ENCODE assay signal across 10 cellular contexts in genomic region chr10:4081691-4082111, GRCh38.
A peak's percentile ranks its signal among the peaks of the same experiment; 100 is the strongest.
DNase-seq lines count a peak whose midpoint lies in the region; ATAC-seq and TF ChIP-seq lines count a peak whose summit lies in the region.
"Had no signal": no experiment of that assay in that cellular context is flagged by ENCODE, and none has a peak within 500 bp of the region (broad histone marks: within the 10 kb centered on the region; RNA-seq: fewer than 3 reads in every experiment).

No MANE protein-coding gene starts in this region.

- H3K4me1 ChIP-seq in CD4-positive, CD25-positive, alpha-beta regulatory T cell (ENCODE audit: control insufficient read depth, insufficient read depth, low read length, poor library complexity, severe bottlenecking), result peaks cover 42% of the 10 kb centered on the region
- H3K4me1 ChIP-seq in ascending aorta, result peaks cover 3 to 23% of the 10 kb centered on the region in 2 donors
- peaks cover 13% of the 10 kb centered on the region for H3K4me1 ChIP-seq in right cardiac atrium (ENCODE audit: control insufficient read depth, insufficient read depth, low read length)

- H3K4me3 Mint-ChIP-seq in CD4-positive, CD25-positive, alpha-beta regulatory T cell, result no peak overlapping the region

- TF ChIP-seq CTCF in ascending aorta (IDR thresholded peaks at IDR 0.05) (no peak), retinal pigment epithelial cell (conservative IDR thresholded peaks at IDR 0.05; ENCODE audit: low read depth, low read length) (no peak)

- ATAC-seq in CD4-positive, CD25-positive, alpha-beta regulatory T cell (ENCODE audit: low read depth in 2 of 2), result no peak
- ATAC-seq in right cardiac atrium, result peak; percentile 65 to 70
- no peak for ATAC-seq in GM19463 (IDR thresholded peaks at IDR 0.05; ENCODE audit: unreplicated experiment)
- no peak for ATAC-seq in GM18498 (IDR thresholded peaks at IDR 0.05; ENCODE audit: unreplicated experiment)
- ATAC-seq: K562 had no signal

- H3K27ac Mint-ChIP-seq in CD4-positive, CD25-positive, alpha-beta regulatory T cell, result peak overlapping the region; percentile 23 to 90 (median 85)

- no peak overlapping the region for H3K4me3 ChIP-seq in CD4-positive, CD25-positive, alpha-beta regulatory T cell (ENCODE audit: low read depth, low read length)
- H3K4me3 ChIP-seq in ascending aorta (no peak overlapping the region), right cardiac atrium (ENCODE audit: low read length) (no peak overlapping the region), retinal pigment epithelial cell (ENCODE audit: low read length) (no peak overlapping the region)
- H3K4me3 ChIP-seq: K562 had no signal

- no peaks in the 10 kb centered on the region for H3K9me3 ChIP-seq in CD4-positive, CD25-positive, alpha-beta regulatory T cell (ENCODE audit: control insufficient read depth in 2 of 2, low read length in 2 of 2)
- H3K9me3 ChIP-seq in ascending aorta, result no peaks in the 10 kb centered on the region
- H3K9me3 ChIP-seq in right cardiac atrium (ENCODE audit: control insufficient read depth, low read length), result no peaks in the 10 kb centered on the region

- H3K36me3 ChIP-seq in CD4-positive, CD25-positive, alpha-beta regulatory T cell (ENCODE audit: control insufficient read depth, insufficient read depth, low read length), result no peaks in the 10 kb centered on the region
- no peaks in the 10 kb centered on the region for H3K36me3 ChIP-seq in ascending aorta

- DNase-seq in CD4-positive, CD25-positive, alpha-beta regulatory T cell, result no peak
- DNase-seq in ascending aorta (ENCODE audit: low spot score in 2 of 2) (peak in 1 of 2 donors; percentile 66), right cardiac atrium (peak; percentile 50 to 84 (median 76)), retinal pigment epithelial cell (ENCODE audit: low read depth) (peak; percentile 17), 8988T (no peak), epidermal melanocyte (ENCODE audit: insufficient read length, low spot score) (no peak)

- H3K36me3 Mint-ChIP-seq in CD4-positive, CD25-positive, alpha-beta regulatory T cell, result no peaks in the 10 kb centered on the region

- H3K4me1 Mint-ChIP-seq in CD4-positive, CD25-positive, alpha-beta regulatory T cell, result peaks cover 21 to 64% (median 39%) of the 10 kb centered on the region in 4 donors

- intact Hi-C loops in ascending aorta (cut with DNase I) (loop anchor here (5.0 kb wide), 1 partner anchor 46 kb away; no protein-coding TSS in a partner anchor), right cardiac atrium (cut with DNase I) (loop anchor here in 1 of 4 donors (10.0 kb wide), 1 partner anchor 573 kb away; no protein-coding TSS in a partner anchor)

- no peak overlapping the region for H3K27ac ChIP-seq in CD4-positive, CD25-positive, alpha-beta regulatory T cell (ENCODE audit: insufficient read depth, low read length, poor library complexity, severe bottlenecking)
- H3K27ac ChIP-seq in ascending aorta (peak overlapping the region; percentile 27 to 64), right cardiac atrium (ENCODE audit: low read length) (peak overlapping the region; percentile 50)
- H3K27ac ChIP-seq: C4-2B had no signal

- WGBS in right cardiac atrium, result 44% methylated on average over 5 of the region's 5 CpGs

- no peaks in the 10 kb centered on the region for H3K27me3 ChIP-seq in CD4-positive, CD25-positive, alpha-beta regulatory T cell (ENCODE audit: control insufficient read depth, insufficient read depth, low read length)
- H3K27me3 ChIP-seq in ascending aorta, result no peaks in the 10 kb centered on the region
- H3K27me3 ChIP-seq in right cardiac atrium (ENCODE audit: control insufficient read depth, insufficient read depth), result no peaks in the 10 kb centered on the region

- H3K9me3 Mint-ChIP-seq in CD4-positive, CD25-positive, alpha-beta regulatory T cell, result peaks cover 0 to 3% (median 0%) of the 10 kb centered on the region in 7 donors

- H3K27me3 Mint-ChIP-seq in CD4-positive, CD25-positive, alpha-beta regulatory T cell, result no peaks in the 10 kb centered on the region

Comparison
In these comparisons a context has a peak if more than half of its experiments do, and no peak if none do; other contexts are left out.
1. ATAC-seq: peak in right cardiac atrium (2 of 2); none in CD4-positive, CD25-positive, alpha-beta regulatory T cell (0 of 2), GM19463 (single experiment) and GM18498 (single experiment).
2. DNase-seq: peak in right cardiac atrium (3 of 3) and retinal pigment epithelial cell (single experiment); none in CD4-positive, CD25-positive, alpha-beta regulatory T cell (0 of 3), 8988T (single experiment) and epidermal melanocyte (single experiment).